In the genomic region with DNA sequence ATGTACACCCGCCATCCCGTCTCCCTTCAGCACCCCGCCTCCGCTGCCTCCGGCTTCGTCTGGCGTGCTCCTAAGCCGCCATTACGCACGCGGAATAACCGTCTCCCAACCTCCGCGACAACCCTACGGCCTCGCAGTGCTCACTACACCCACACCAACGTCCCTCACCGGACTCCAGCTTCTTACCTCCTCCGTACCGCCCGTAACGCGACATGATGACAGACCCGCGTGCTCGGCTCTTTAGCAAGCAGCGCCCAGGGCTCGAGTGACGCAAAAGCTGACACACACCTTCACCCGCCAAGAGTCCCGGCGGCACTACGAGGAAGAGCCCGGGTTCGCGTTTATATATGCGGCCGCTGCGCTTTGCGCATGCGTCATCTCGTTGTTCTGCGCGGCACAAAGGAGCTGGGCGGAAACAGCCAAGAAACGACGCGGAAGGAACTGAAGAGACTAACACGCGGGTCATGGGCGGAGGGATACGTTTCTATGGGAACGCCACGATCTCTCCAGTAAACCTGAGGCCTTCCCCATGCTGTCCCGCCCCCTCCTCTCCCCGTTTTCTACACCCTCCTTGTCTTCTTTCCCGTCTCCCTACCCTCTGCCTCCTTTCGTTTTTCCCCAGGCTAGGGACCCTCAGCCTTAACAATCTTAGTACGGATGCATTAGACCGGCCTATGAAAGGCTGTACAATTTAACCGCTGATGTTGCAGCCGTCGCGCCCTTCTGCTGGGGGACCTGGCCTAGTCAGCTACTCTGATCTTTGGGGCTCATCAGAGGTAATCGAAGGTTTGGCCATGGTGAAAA, we compare ENCODE assay signal across 1 cellular context.
TF ChIP-seq lines count a peak whose summit lies in the region.

SRSF7 (minus strand) TSS at position 319 of the 804 bp plus-strand sequence; CDS start at position 214, 105 bp downstream.

TF ChIP-seq in A549, 52 proteins besides CTCF, POLR2A, EP300 and RAD21 (continued from another document):
- no peak for TF ChIP-seq FOXS1 (CRISPR knock-in tag; IDR thresholded peaks at IDR 0.05)
- peak; percentile 94 for TF ChIP-seq PBX3 (IDR thresholded peaks at IDR 0.05)
- TF ChIP-seq, protein P1, sequence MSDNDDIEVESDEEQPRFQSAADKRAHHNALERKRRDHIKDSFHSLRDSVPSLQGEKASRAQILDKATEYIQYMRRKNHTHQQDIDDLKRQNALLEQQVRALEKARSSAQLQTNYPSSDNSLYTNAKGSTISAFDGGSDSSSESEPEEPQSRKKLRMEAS (IDR thresholded peaks at IDR 0.05), result peak; percentile 99
- no peak for TF ChIP-seq CBX8 (IDR thresholded peaks at IDR 0.05)
- TF ChIP-seq, protein P2, sequence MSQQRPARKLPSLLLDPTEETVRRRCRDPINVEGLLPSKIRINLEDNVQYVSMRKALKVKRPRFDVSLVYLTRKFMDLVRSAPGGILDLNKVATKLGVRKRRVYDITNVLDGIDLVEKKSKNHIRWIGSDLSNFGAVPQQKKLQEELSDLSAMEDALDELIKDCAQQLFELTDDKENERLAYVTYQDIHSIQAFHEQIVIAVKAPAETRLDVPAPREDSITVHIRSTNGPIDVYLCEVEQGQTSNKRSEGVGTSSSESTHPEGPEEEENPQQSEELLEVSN (IDR thresholded peaks at IDR 0.05; ENCODE audit: borderline replicate concordance, low read depth), result peak; percentile 93
- no peak for TF ChIP-seq ZSCAN20 (CRISPR knock-in tag; IDR thresholded peaks at IDR 0.05)
- no peak for TF ChIP-seq ZFP36 (IDR thresholded peaks at IDR 0.05; ENCODE audit: borderline replicate concordance, partially characterized antibody)
- TF ChIP-seq RNF2 (IDR thresholded peaks at IDR 0.05; ENCODE audit: borderline replicate concordance, low read depth), result no peak
- TF ChIP-seq FOSB (CRISPR knock-in tag; IDR thresholded peaks at IDR 0.05), result peak; percentile 76; the same call in 1 of the 2 replicates
- TF ChIP-seq KDM1A (IDR thresholded peaks at IDR 0.05; ENCODE audit: low read depth), result no peak
- TF ChIP-seq CBX2 (IDR thresholded peaks at IDR 0.05; ENCODE audit: borderline replicate concordance, low read depth), result peak; percentile 87; the same call in 1 of the 2 replicates
- TF ChIP-seq USF2 (IDR thresholded peaks at IDR 0.05), result no peak
- no peak for TF ChIP-seq KDM5A (IDR thresholded peaks at IDR 0.05)
- TF ChIP-seq CHD2 (IDR thresholded peaks at IDR 0.05; ENCODE audit: low read length, partially characterized antibody), result peak; percentile 80
- TF ChIP-seq MAFK (IDR thresholded peaks at IDR 0.05; ENCODE audit: partially characterized antibody), result no peak
- no peak for TF ChIP-seq ATOH8 (CRISPR knock-in tag; IDR thresholded peaks at IDR 0.05; ENCODE audit: low read depth)
- peak; percentile 96 for TF ChIP-seq TFCP2L1 (CRISPR knock-in tag; IDR thresholded peaks at IDR 0.05)
- TF ChIP-seq ESRRA (IDR thresholded peaks at IDR 0.05; ENCODE audit: borderline replicate concordance, low read length), result no peak
- TF ChIP-seq EHF (CRISPR knock-in tag; IDR thresholded peaks at IDR 0.05), result no peak
- TF ChIP-seq EHMT2 (IDR thresholded peaks at IDR 0.05; ENCODE audit: low read depth), result no peak
- peak; percentile 96 for TF ChIP-seq RARB (CRISPR knock-in tag; IDR thresholded peaks at IDR 0.05)
- peak; percentile 77 for TF ChIP-seq GATA3 (IDR thresholded peaks at IDR 0.05; ENCODE audit: borderline replicate concordance)
- no peak for TF ChIP-seq ZC3H11A (IDR thresholded peaks at IDR 0.05)
- TF ChIP-seq RFX5 (IDR thresholded peaks at IDR 0.05), result peak; percentile 56
- no peak for TF ChIP-seq CHD4 (IDR thresholded peaks at IDR 0.05; ENCODE audit: borderline replicate concordance)
- TF ChIP-seq PHF8 (IDR thresholded peaks at IDR 0.05; ENCODE audit: borderline replicate concordance, low read depth), result peak; percentile 100
- 0 out of 2 replicates have a peak, but pooled peaks have one; percentile 84 for TF ChIP-seq POLR2AphosphoS2 (conservative IDR thresholded peaks at IDR 0.05; ENCODE audit: low read length)
- peak; percentile 81; the same call in 1 of the 2 replicates for TF ChIP-seq HOXA7 (CRISPR knock-in tag; IDR thresholded peaks at IDR 0.05)
- peak; percentile 64; the same call in 1 of the 2 replicates for TF ChIP-seq HMGXB4 (CRISPR knock-in tag; IDR thresholded peaks at IDR 0.05; ENCODE audit: borderline replicate concordance)
- no peak for TF ChIP-seq NPAS2 (CRISPR knock-in tag; IDR thresholded peaks at IDR 0.05; ENCODE audit: borderline replicate concordance)
- no peak for TF ChIP-seq NR3C1 (IDR thresholded peaks at IDR 0.05)
- peak; percentile 97 for TF ChIP-seq TP53 (CRISPR knock-in tag; IDR thresholded peaks at IDR 0.05)
- no peak for TF ChIP-seq SREBF2 (IDR thresholded peaks at IDR 0.05)
- no peak for TF ChIP-seq HDAC2 (IDR thresholded peaks at IDR 0.05)
- TF ChIP-seq BHLHE40 (IDR thresholded peaks at IDR 0.05; ENCODE audit: low read depth, low read length), result peak; percentile 5; the same call in 1 of the 2 replicates
- TF ChIP-seq CEBPB (IDR thresholded peaks at IDR 0.05), result peak in 1 of 2 experiments; percentile 44; a peak in 1 of 4 replicates
